In genomic region chr19:42285546-42285945, GRCh38 we compare ENCODE assay signal across 8 cellular contexts. TPM values are rescaled to one million over a fixed set of nuclear protein-coding genes. Genes with fewer than 3 reads are reported as not detected.
A peak's percentile ranks its signal among the peaks of the same experiment; 100 is the strongest.
DNase-seq lines count a peak whose midpoint lies in the region; ATAC-seq and TF ChIP-seq lines count a peak whose summit lies in the region.

No MANE protein-coding gene starts in this region.

- H3K36me3 ChIP-seq in Loucy (ENCODE audit: insufficient read depth, low read length) (peaks cover 37% of the 10 kb centered on the region; the same call in 1 of the 2 replicates), duodenal mucosa (ENCODE audit: control insufficient read depth in 1 of 2, insufficient read depth in 2 of 2, low read length in 2 of 2) (peaks cover 20 to 39% of the 10 kb centered on the region in 2 donors), neuronal stem cell (replicated peaks in 1 of 2; ENCODE audit: control insufficient read depth in 2 of 2, insufficient read depth in 2 of 2, low read length in 2 of 2) (peaks cover 44 to 51% of the 10 kb centered on the region in 2 donors), aorta (ENCODE audit: control insufficient read depth in 1 of 2, insufficient read depth in 2 of 2, low read length in 1 of 2) (peaks cover 0 to 8% of the 10 kb centered on the region in 2 donors)

- no peak overlapping the region for H3K4ac ChIP-seq in neuronal stem cell (ENCODE audit: low read length)

- H3K9ac ChIP-seq in Loucy (ENCODE audit: low read depth, low read length, poor library complexity, severe bottlenecking) (peak overlapping the region; percentile 76), duodenal mucosa (ENCODE audit: low read depth in 1 of 2, low read length in 2 of 2) (peak overlapping the region; percentile 4 to 70), neuronal stem cell (ENCODE audit: low read depth, low read length, poor library complexity) (no peak overlapping the region)

- peaks cover 36% of the 10 kb centered on the region for H3K36me3 Mint-ChIP-seq in CD4-positive, alpha-beta T cell (ENCODE audit: low read depth)

- no peaks in the 10 kb centered on the region for H3K27me3 ChIP-seq in CD4-positive, alpha-beta T cell (ENCODE audit: control insufficient read depth, insufficient read depth, low read length)
- H3K27me3 ChIP-seq in Loucy (ENCODE audit: insufficient read depth, low read length, poor library complexity, severe bottlenecking) (no peaks in the 10 kb centered on the region), duodenal mucosa (ENCODE audit: control insufficient read depth in 1 of 2, insufficient read depth in 2 of 2, low read length in 2 of 2) (no peaks in the 10 kb centered on the region), neuronal stem cell (ENCODE audit: control insufficient read depth in 3 of 3, insufficient read depth in 3 of 3, low read depth in 1 of 3, low read length in 3 of 3) (peaks cover 0 to 2% (median 0%) of the 10 kb centered on the region in 3 experiments), aorta (ENCODE audit: control insufficient read depth in 1 of 2, insufficient read depth in 2 of 2, low read length in 1 of 2) (no peaks in the 10 kb centered on the region)

- H4K20me1 ChIP-seq in Loucy (ENCODE audit: insufficient read depth, low read length, poor library complexity, severe bottlenecking) = peaks cover 23% of the 10 kb centered on the region

- no peaks in the 10 kb centered on the region for H3K27me3 Mint-ChIP-seq in CD4-positive, alpha-beta T cell

- H3K79me1 ChIP-seq in neuronal stem cell (ENCODE audit: low read depth, low read length) = peaks cover 29% of the 10 kb centered on the region

- H3K27ac Mint-ChIP-seq in CD4-positive, alpha-beta T cell = peak overlapping the region; percentile 90

- peak overlapping the region; percentile 91 for H2AK5ac ChIP-seq in neuronal stem cell (ENCODE audit: low read depth, low read length)

- POLR2A ChIA-PET in CD4-positive, alpha-beta T cell (lab: Charles Lee) = interaction anchor here (0.8 to 1.6 kb wide), 4 partner anchors 33 to 87 kb away, joined by 3 to 8 read pairs (median 4); no protein-coding TSS in a partner anchor

- H2BK15ac ChIP-seq in neuronal stem cell (ENCODE audit: low read length) = no peak overlapping the region

- H3K4me2 ChIP-seq in Loucy (ENCODE audit: low read depth, low read length, poor library complexity, severe bottlenecking) = peak overlapping the region; percentile 83
- peak overlapping the region; percentile 97 for H3K4me2 ChIP-seq in neuronal stem cell (ENCODE audit: insufficient read depth, low read length, poor library complexity, severe bottlenecking)

- H3K4me3 ChIP-seq in Loucy (ENCODE audit: low read length, poor library complexity, severe bottlenecking) (peak overlapping the region; percentile 87), duodenal mucosa (ENCODE audit: low read depth in 1 of 2, low read length in 2 of 2) (no peak overlapping the region), neuronal stem cell (ENCODE audit: low read length in 2 of 2) (peak overlapping the region; percentile 87 to 96), aorta (ENCODE audit: low read length in 2 of 2) (no peak overlapping the region)

- H3K4me3 Mint-ChIP-seq in CD4-positive, alpha-beta T cell = peak overlapping the region; percentile 35

- peaks cover 5% of the 10 kb centered on the region; the same call in 1 of the 2 replicates for H3F3A ChIP-seq in Loucy (ENCODE audit: low read depth)

- H3K79me2 ChIP-seq in Loucy (ENCODE audit: insufficient read depth, low read length) = peaks cover 29% of the 10 kb centered on the region

- H3K9me3 Mint-ChIP-seq in CD4-positive, alpha-beta T cell = no peaks in the 10 kb centered on the region

- no peak for DNase-seq in CD4-positive, alpha-beta T cell
- no peak for DNase-seq in neuronal stem cell (ENCODE audit: low spot score)
- DNase-seq in DMS53 treated with DMSO at 0.1 percent for 48 hours (lab: John Stamatoyannopoulos, UW; ENCODE audit: unreplicated experiment) = no peak
- no peak for DNase-seq in aorta
- no peak for DNase-seq in D341Med (ENCODE audit: low spot score)

- H3K27ac ChIP-seq in CD4-positive, alpha-beta T cell (ENCODE audit: low read depth, low read length) = no peak overlapping the region
- H3K27ac ChIP-seq in duodenal mucosa (ENCODE audit: low read depth, low read length) (no peak overlapping the region), neuronal stem cell (replicated peaks; ENCODE audit: low read length) (peak overlapping the region; percentile 50), aorta (ENCODE audit: low read depth in 1 of 2, low read length in 2 of 2) (no peak overlapping the region)

- intact Hi-C loops in CD4-positive, alpha-beta T cell (cut with DNase I, micrococcal nuclease) = loop anchor here (2.0 to 10.0 kb wide), 2 partner anchors 139 to 153 kb away; partner anchors contain the start of genes LIPE (in 1 of the 2) and POU2F2 (in 1 of the 2)
- intact Hi-C loops in aorta (cut with DNase I) = no loop called here

- no peak overlapping the region for H3K14ac ChIP-seq in neuronal stem cell (ENCODE audit: low read length)

- H3K23ac ChIP-seq in neuronal stem cell (ENCODE audit: low read depth, low read length, poor library complexity) = no peak overlapping the region

- no peaks in the 10 kb centered on the region for H3K9me2 ChIP-seq in Loucy (replicated peaks; ENCODE audit: low read depth, low read length)

- H2BK120ac ChIP-seq in neuronal stem cell (ENCODE audit: low read depth, low read length) = no peak overlapping the region

- H3K4me1 Mint-ChIP-seq in CD4-positive, alpha-beta T cell (ENCODE audit: low read depth) = peaks cover 31% of the 10 kb centered on the region

- H2BK5ac ChIP-seq in neuronal stem cell (ENCODE audit: low read length) = peak overlapping the region; percentile 62

- H3K4me1 ChIP-seq in Loucy (ENCODE audit: insufficient read depth, low read length, poor library complexity, severe bottlenecking) (peaks cover 39% of the 10 kb centered on the region), duodenal mucosa (ENCODE audit: control insufficient read depth in 1 of 2, insufficient read depth in 2 of 2, low read length in 2 of 2) (peaks cover 38 to 43% of the 10 kb centered on the region in 2 donors), neuronal stem cell (ENCODE audit: control insufficient read depth in 2 of 2, insufficient read depth in 1 of 2, low read depth in 1 of 2, low read length in 2 of 2) (peaks cover 35 to 38% of the 10 kb centered on the region in 2 donors), aorta (ENCODE audit: control insufficient read depth in 1 of 2, insufficient read depth in 2 of 2, low read length in 2 of 2) (peaks cover 0 to 3% of the 10 kb centered on the region in 2 donors)

- H2BK12ac ChIP-seq in neuronal stem cell (ENCODE audit: low read length) = no peak overlapping the region

- peak overlapping the region; percentile 42 for H3K18ac ChIP-seq in neuronal stem cell (ENCODE audit: low read length)

- no peaks in the 10 kb centered on the region for H3K9me3 ChIP-seq in CD4-positive, alpha-beta T cell (ENCODE audit: control insufficient read depth, low read length)
- H3K9me3 ChIP-seq in Loucy (ENCODE audit: insufficient read depth, low read depth, low read length) (no peaks in the 10 kb centered on the region), duodenal mucosa (ENCODE audit: control insufficient read depth in 1 of 2, low read length in 2 of 2) (no peaks in the 10 kb centered on the region), neuronal stem cell (replicated peaks in 1 of 2; ENCODE audit: control insufficient read depth in 2 of 2, insufficient read depth in 1 of 2, low read depth in 1 of 2, low read length in 2 of 2) (peaks cover 0 to 2% of the 10 kb centered on the region in 2 donors), aorta (ENCODE audit: control insufficient read depth, low read length) (no peaks in the 10 kb centered on the region)

- ATAC-seq in CD4-positive, alpha-beta T cell (ENCODE audit: poor library complexity) = no peak
- ATAC-seq in aorta (ENCODE audit: low FRiP score) (no peak), HG03095 (IDR thresholded peaks at IDR 0.05; ENCODE audit: unreplicated experiment) (no peak)

- CTCF ChIA-PET in CD4-positive, alpha-beta T cell (lab: Charles Lee) = interaction anchor here (1.3 kb wide), 1 partner anchor 11 kb away, joined by 5 read pairs; no protein-coding TSS in a partner anchor

- H2AFZ ChIP-seq in Loucy (ENCODE audit: low read length) = no peak overlapping the region
- no peak overlapping the region for H2AFZ ChIP-seq in neuronal stem cell (ENCODE audit: low read length)

- no peak for TF ChIP-seq CTCF in CD4-positive, alpha-beta T cell (IDR thresholded peaks at IDR 0.05)
- TF ChIP-seq CTCF in Loucy (conservative IDR thresholded peaks at IDR 0.05; ENCODE audit: low read length) = no peak; the same call in 1 of the 2 replicates

- WGBS in neuronal stem cell (ENCODE audit: extremely low coverage in 2 of 2, insufficient read length in 2 of 2, insufficient replicate concordance in 1 of 2), 2 donors = no CpG with 5 or more reads among the region's 5 CpGs
- 19 to 21% methylated on average over 5 of the region's 5 CpGs for WGBS in aorta, 2 donors

- no peak overlapping the region for H4K91ac ChIP-seq in neuronal stem cell (ENCODE audit: low read depth, low read length, poor library complexity)

- H4K8ac ChIP-seq in neuronal stem cell (ENCODE audit: low read depth, low read length) = no peak overlapping the region

RNA-seq across cellular contexts. Expression of gene PRR19, which starts 16.4 kb away (rescaled TPM):
- under 1 TPM in 1 of 2 experiments, not detected in 1; 0.16 TPM for total RNA-seq in CD4-positive, alpha-beta T cell
- polyA plus RNA-seq in neuronal stem cell (2013, experiment 1 of 2) = 2.2 TPM
- 2.0 TPM for polyA plus RNA-seq in neuronal stem cell (2013, experiment 2 of 2)
- under 1 TPM; 0.23 to 0.45 TPM for total RNA-seq in aorta
- not detected for polyA plus RNA-seq in aorta

RNA-seq across cellular contexts. Expression of gene CIC, which starts 16.5 kb away (rescaled TPM):
- 100 to 1,000 TPM; 114 to 119 TPM for total RNA-seq in CD4-positive, alpha-beta T cell
- polyA plus RNA-seq in neuronal stem cell (2013, experiment 1 of 2) = 38.5 TPM
- 37.8 TPM for polyA plus RNA-seq in neuronal stem cell (2013, experiment 2 of 2)
- 100 to 1,000 TPM; 103 to 104 TPM for total RNA-seq in aorta
- polyA plus RNA-seq in aorta = 10 to 100 TPM; 14.3 to 44.6 TPM

RNA-seq across cellular contexts. Expression of gene PAFAH1B3, which starts 16.9 kb away (rescaled TPM):
- total RNA-seq in CD4-positive, alpha-beta T cell = 10 to 100 TPM; 10.6 to 11.8 TPM
- polyA plus RNA-seq in neuronal stem cell (2013, experiment 1 of 2) = 134 TPM
- 128 TPM for polyA plus RNA-seq in neuronal stem cell (2013, experiment 2 of 2)
- total RNA-seq in aorta = 1 to 10 TPM; 4.8 to 9.3 TPM
- 1 to 10 TPM; 2.3 to 8.4 TPM for polyA plus RNA-seq in aorta

RNA-seq across cellular contexts. Expression of gene TMEM145, which starts 27.6 kb away (rescaled TPM):
- not detected for total RNA-seq in CD4-positive, alpha-beta T cell
- polyA plus RNA-seq in neuronal stem cell (2013, experiment 1 of 2) = 0.61 TPM
- polyA plus RNA-seq in neuronal stem cell (2013, experiment 2 of 2) = 0.79 TPM
- not detected for total RNA-seq in aorta
- not detected for polyA plus RNA-seq in aorta

RNA-seq across cellular contexts. Expression of gene ERF, which starts 30.6 kb away (rescaled TPM):
- total RNA-seq in CD4-positive, alpha-beta T cell = 100 to 1,000 TPM; 105 to 113 TPM
- 77.7 TPM for polyA plus RNA-seq in neuronal stem cell (2013, experiment 1 of 2)
- 78.0 TPM for polyA plus RNA-seq in neuronal stem cell (2013, experiment 2 of 2)
- total RNA-seq in aorta = 10 to 100 TPM; 74.9 to 99.5 TPM
- 10 to 100 TPM; 19.7 to 44.2 TPM for polyA plus RNA-seq in aorta

Comparison
In these comparisons a context has a peak if more than half of its experiments do, and no peak if none do; other contexts are left out.
1. H3K4me3 ChIP-seq: peak in Loucy (single experiment) and neuronal stem cell (2 of 2); none in duodenal mucosa (0 of 2) and aorta (0 of 2).
2. intact Hi-C loops: an anchor here in CD4-positive, alpha-beta T cell (2.0 to 10.0 kb wide); none called in aorta.